In genomic region chr9:85264695-85265094, GRCh38 we compare ENCODE assay signal across 30 cellular contexts.
"Had no signal": no experiment of that assay in that cellular context is flagged by ENCODE, and none has a peak within 500 bp of the region (broad histone marks: within the 10 kb centered on the region; RNA-seq: fewer than 3 reads in every experiment).

No MANE protein-coding gene starts in this region.

- H3K27ac Mint-ChIP-seq: memory B cell; mesothelial cell of epicardium; naive B cell; natural killer cell treated with Interleukin-12 subunit alpha and Interleukin-12 subunit beta and Interleukin-15 and Interleukin-18, amount 100 ng/mL, for 72 hours; neural progenitor cell; stimulated activated naive B cell treated with anti-CD40 and anti-IgM and Interleukin-4, amounts not matched to agents 10 μg/mL and 1 μg/mL and 100 μg/mL, for 72 hours; stimulated activated naive CD8-positive, alpha-beta T cell treated with anti-CD3 and anti-CD28 coated beads, Interleukin-15, Interleukin-2, amounts not matched to agents 100 ng/mL and 50 ng/mL, for 24 hours had no signal

- H3K4me1 ChIP-seq: gastrocnemius medialis, neural progenitor cell, psoas muscle, sigmoid colon, upper lobe of right lung, uterus had no signal

- H3K4me3 Mint-ChIP-seq: memory B cell; mesothelial cell of epicardium; naive B cell; natural killer cell treated with Interleukin-12 subunit alpha and Interleukin-12 subunit beta and Interleukin-15 and Interleukin-18, amount 100 ng/mL, for 72 hours; neural progenitor cell; stimulated activated naive B cell treated with anti-CD40 and anti-IgM and Interleukin-4, amounts not matched to agents 10 μg/mL and 1 μg/mL and 100 μg/mL, for 72 hours; stimulated activated naive CD8-positive, alpha-beta T cell treated with anti-CD3 and anti-CD28 coated beads, Interleukin-15, Interleukin-2, amounts not matched to agents 100 ng/mL and 50 ng/mL, for 24 hours had no signal

- H3K36me3 Mint-ChIP-seq: memory B cell; mesothelial cell of epicardium; naive B cell; natural killer cell treated with Interleukin-12 subunit alpha and Interleukin-12 subunit beta and Interleukin-15 and Interleukin-18, amount 100 ng/mL, for 72 hours; neural progenitor cell; stimulated activated naive B cell treated with anti-CD40 and anti-IgM and Interleukin-4, amounts not matched to agents 10 μg/mL and 1 μg/mL and 100 μg/mL, for 72 hours had no signal

- H2AFZ ChIP-seq: neural progenitor cell had no signal

- H3K9me3 ChIP-seq: gastrocnemius medialis, mucosa of descending colon, ovary, psoas muscle, spleen, thoracic aorta, tibial nerve, upper lobe of right lung, uterus had no signal

- H3K4me3 ChIP-seq: coronary artery, gastrocnemius medialis, lung, mucosa of descending colon, neural progenitor cell, ovary, psoas muscle, sigmoid colon, spleen, thoracic aorta, tibial nerve, upper lobe of right lung, uterus had no signal

- H3K4me1 Mint-ChIP-seq: memory B cell, naive B cell, neural progenitor cell had no signal

- H3K27ac ChIP-seq: coronary artery, gastrocnemius medialis, neural progenitor cell, ovary, psoas muscle, sigmoid colon, spleen, thoracic aorta, tibial nerve, upper lobe of right lung, uterus had no signal

- H3K27me3 Mint-ChIP-seq: memory B cell; naive B cell; stimulated activated naive B cell treated with anti-CD40 and anti-IgM and Interleukin-4, amounts not matched to agents 10 μg/mL and 1 μg/mL and 100 μg/mL, for 72 hours; stimulated activated naive CD8-positive, alpha-beta T cell treated with anti-CD3 and anti-CD28 coated beads, Interleukin-15, Interleukin-2, amounts not matched to agents 100 ng/mL and 50 ng/mL, for 24 hours had no signal

- H3K27me3 ChIP-seq: gastrocnemius medialis, neural progenitor cell, ovary, sigmoid colon, spleen, tibial nerve, upper lobe of right lung, uterus had no signal

- H3K4me2 ChIP-seq: neural progenitor cell had no signal

- H3K36me3 ChIP-seq: gastrocnemius medialis, neural progenitor cell, ovary, sigmoid colon, spleen, thoracic aorta, tibial nerve, upper lobe of right lung, uterus had no signal

- DNase-seq: dermis blood vessel endothelial cell; effector memory CD4-positive, alpha-beta T cell; erythroblast; gastrocnemius medialis; head of caudate nucleus; mucosa of descending colon; naive B cell; nucleus accumbens; ovary; posterior cingulate gyrus; psoas muscle; right cardiac atrium; sigmoid colon; spleen; stimulated activated CD4-positive, alpha-beta T cell treated with anti-CD3 and anti-CD28 coated beads, Interleukin-4, amount 100 ng/mL, for 4 hours; stimulated activated naive B cell treated with anti-CD40 and anti-IgM and Interleukin-4, amounts not matched to agents 10 μg/mL and 1 μg/mL and 100 μg/mL, for 72 hours; upper lobe of right lung; uterus had no signal

- H3K9ac ChIP-seq: neural progenitor cell had no signal

- ATAC-seq: gastrocnemius medialis; left lobe of liver; mucosa of descending colon; psoas muscle; right cardiac atrium; stimulated activated naive B cell treated with anti-CD40 and anti-IgM and Interleukin-4, amounts not matched to agents 10 μg/mL and 1 μg/mL and 100 μg/mL, for 72 hours; upper lobe of right lung had no signal

- FAIRE-seq: endometrium, keratinocyte had no signal
